ENCODE assay signal across 19 cellular contexts in genomic region chr4:80115368-80116181, GRCh38. TPM values are rescaled to one million over a fixed set of nuclear protein-coding genes. Genes with fewer than 3 reads are reported as not detected.
DNase-seq lines count a peak whose midpoint lies in the region; ATAC-seq and TF ChIP-seq lines count a peak whose summit lies in the region.
"Had no signal": no experiment of that assay in that cellular context is flagged by ENCODE, and none has a peak within 500 bp of the region (broad histone marks: within the 10 kb centered on the region; RNA-seq: fewer than 3 reads in every experiment).

No MANE protein-coding gene starts in this region.

- intact Hi-C loops in colonic mucosa (cut with DNase I) = no loop called here

- H3K4me1 ChIP-seq in SJSA1 (replicated peaks) (peaks cover 16% of the 10 kb centered on the region), mesodermal cell (ENCODE audit: control insufficient read depth, insufficient read depth, low read length, poor library complexity, severe bottlenecking) (peaks cover 36% of the 10 kb centered on the region), colonic mucosa (no peaks in the 10 kb centered on the region)
- H3K4me1 ChIP-seq: A549, Peyer's patch had no signal

- peak; percentile 26 for DNase-seq in AG08396 (ENCODE audit: low spot score)
- peak; percentile 43 for DNase-seq in HFFc6
- peak; percentile 54 to 70 for DNase-seq in SJSA1 (ENCODE audit: low read depth in 1 of 2, low spot score in 2 of 2)
- DNase-seq in NCI-H748 (lab: John Stamatoyannopoulos, UW; ENCODE audit: unreplicated experiment) = no peak
- DNase-seq in colonic mucosa = no peak
- DNase-seq: CD4-positive, alpha-beta T cell; DMS79; HCEC 1CT; NCI-H1105 treated with DMSO at 0.1 percent for 48 hours; NCI-H187; NCI-H2171; NCI-H510A; Peyer's patch; SHP77 had no signal

- WGBS in mesodermal cell (ENCODE audit: insufficient coverage in 2 of 2), 2 experiments = 98% methylated on average over 5 to 8 of the region's 8 CpGs

- H3K27me3 Mint-ChIP-seq in HFFc6 (ENCODE audit: insufficient read depth) = no peaks in the 10 kb centered on the region
- H3K27me3 Mint-ChIP-seq: CD4-positive, alpha-beta T cell had no signal

- no peak overlapping the region for H3K9ac ChIP-seq in colonic mucosa (ENCODE audit: low read depth in 2 of 2, low read length in 2 of 2)

- TF ChIP-seq CTCF in HFFc6 (IDR thresholded peaks at IDR 0.05) (no peak), colonic mucosa (IDR thresholded peaks at IDR 0.05) (no peak)

- H3K4me3 ChIP-seq in SJSA1 = no peak overlapping the region
- H3K4me3 ChIP-seq in mesodermal cell (ENCODE audit: extremely low read depth, insufficient read depth, low read length, poor library complexity, severe bottlenecking) = no peak overlapping the region
- no peak overlapping the region for H3K4me3 ChIP-seq in colonic mucosa
- H3K4me3 ChIP-seq: A549, Peyer's patch had no signal

- H3K4me3 Mint-ChIP-seq in HFFc6 = peak overlapping the region; percentile 21; the same call in 1 of the 2 replicates
- H3K4me3 Mint-ChIP-seq: B cell; CD4-positive, alpha-beta T cell had no signal

- peaks cover 25% of the 10 kb centered on the region for H3K36me3 Mint-ChIP-seq in HFFc6 (ENCODE audit: low read depth)

- peaks cover 18% of the 10 kb centered on the region for H3K9me3 Mint-ChIP-seq in HFFc6

- H3K4me1 Mint-ChIP-seq in HFFc6 (ENCODE audit: low read depth) = peaks cover 43% of the 10 kb centered on the region
- H3K4me1 Mint-ChIP-seq: B cell had no signal

- H3K27ac Mint-ChIP-seq in HFFc6 = peak overlapping the region; percentile 73
- H3K27ac Mint-ChIP-seq: B cell; CD4-positive, alpha-beta T cell had no signal

- no peak for ATAC-seq in GM21529 (IDR thresholded peaks at IDR 0.05; ENCODE audit: unreplicated experiment)
- ATAC-seq in HG02973 (IDR thresholded peaks at IDR 0.05; ENCODE audit: unreplicated experiment) = no peak
- ATAC-seq: A549 had no signal

- H3K36me3 ChIP-seq in SJSA1 (no peaks in the 10 kb centered on the region), mesodermal cell (ENCODE audit: control insufficient read depth, insufficient read depth, low read length) (no peaks in the 10 kb centered on the region), colonic mucosa (no peaks in the 10 kb centered on the region)
- H3K36me3 ChIP-seq: Peyer's patch had no signal

- no peaks in the 10 kb centered on the region for H3K9me3 ChIP-seq in SJSA1 (replicated peaks)
- H3K9me3 ChIP-seq in mesodermal cell (ENCODE audit: control insufficient read depth, low read length) = no peaks in the 10 kb centered on the region
- H3K9me3 ChIP-seq in colonic mucosa = no peaks in the 10 kb centered on the region
- H3K9me3 ChIP-seq: A549 had no signal

- peak overlapping the region; percentile 53 for H3K27ac ChIP-seq in SJSA1
- peak overlapping the region; percentile 71 for H3K27ac ChIP-seq in mesodermal cell (ENCODE audit: low read depth, low read length, severe bottlenecking)
- H3K27ac ChIP-seq in colonic mucosa = no peak overlapping the region
- H3K27ac ChIP-seq: A549, Peyer's patch had no signal

- H3K27me3 ChIP-seq in SJSA1 (replicated peaks) = no peaks in the 10 kb centered on the region
- no peaks in the 10 kb centered on the region for H3K27me3 ChIP-seq in colonic mucosa
- H3K27me3 ChIP-seq: Peyer's patch had no signal

RNA-seq across cellular contexts. Expression of gene ANTXR2, which starts 42.5 kb away (rescaled TPM):
- 100 to 1,000 TPM; 137 to 198 (median 144) TPM for total RNA-seq in HFFc6 (2021; fragmentation: NEBNext Ultra II Directional; extraction: Animal tissue kit (Norgen Biotek cat#: 25700))
- 57.8 and 72.0 TPM in 2 replicates for total RNA-seq in SJSA1 (2014; rRNA removed; shearing (Covaris generic))
- 149 TPM for polyA plus RNA-seq in mesodermal cell (2013, experiment 1 of 2)
- polyA plus RNA-seq in mesodermal cell (2013, experiment 2 of 2) = 161 TPM
- 100 to 1,000 TPM in 1 of 2 donors, 10 to 100 TPM in 1; 47.4 to 121 TPM for total RNA-seq in colonic mucosa

Comparison
In these comparisons a context has a peak if more than half of its experiments do, and no peak if none do; other contexts are left out.
1. DNase-seq: peak in AG08396 (single experiment), HFFc6 (single experiment) and SJSA1 (2 of 2); none in NCI-H748 (single experiment) and colonic mucosa (single experiment).